ENCODE assay signal across 18 cellular contexts in genomic region chr12:43028826-43029225, GRCh38.
"Had no signal": no experiment of that assay in that cellular context is flagged by ENCODE, and none has a peak within 500 bp of the region (broad histone marks: within the 10 kb centered on the region; RNA-seq: fewer than 3 reads in every experiment).

No MANE protein-coding gene starts in this region.

- FAIRE-seq: keratinocyte, pancreas, TTC549 had no signal

- H3K27me3 Mint-ChIP-seq: activated CD8-positive, alpha-beta memory T cell treated with anti-CD3 and anti-CD28 coated beads, Interleukin-2, amount 10 ng/mL, durations not matched to agents 7 days and 5 days; stimulated activated naive CD8-positive, alpha-beta T cell treated with anti-CD3 and anti-CD28 coated beads, Interleukin-15, amount 100 ng/mL, for 72 hours had no signal

- H3K4me1 Mint-ChIP-seq: activated CD8-positive, alpha-beta memory T cell treated with anti-CD3 and anti-CD28 coated beads, Interleukin-2, amount 10 ng/mL, durations not matched to agents 7 days and 5 days; stimulated activated naive CD8-positive, alpha-beta T cell treated with anti-CD3 and anti-CD28 coated beads, Interleukin-15, amount 100 ng/mL, for 72 hours had no signal

- H3K36me3 ChIP-seq: cardiac muscle cell, colonic mucosa, gastrocnemius medialis, heart right ventricle, pancreas, thoracic aorta had no signal

- H3K4me1 ChIP-seq: colonic mucosa, gastrocnemius medialis, heart right ventricle, pancreas had no signal

- DNase-seq: activated CD4-positive, alpha-beta T cell treated with anti-CD3 and anti-CD28 coated beads, Interleukin-2, amount 50 U/mL, for 4 hours; activated CD8-positive, alpha-beta memory T cell treated with anti-CD3 and anti-CD28 coated beads, Interleukin-2, amount 10 ng/mL, durations not matched to agents 7 days and 5 days; activated gamma-delta T cell treated with Interleukin-2 at 50 U/mL for 16 hours; activated T-cell treated with anti-CD3 and anti-CD28 coated beads, Interleukin-2, amount 50 U/mL, for 72 hours; aorta; colonic mucosa; effector CD4-positive, alpha-beta T cell; gastrocnemius medialis; heart right ventricle; pancreas; stimulated activated CD4-positive, alpha-beta T cell treated with anti-CD3 and anti-CD28 coated beads, Interleukin-4, amount 100 ng/mL, for 1 hour; stimulated activated naive CD8-positive, alpha-beta T cell treated with anti-CD3 and anti-CD28 coated beads, Interleukin-15, amount 100 ng/mL, for 72 hours had no signal

- H3K27me3 ChIP-seq: cardiac muscle cell, colonic mucosa, gastrocnemius medialis, heart right ventricle, pancreas had no signal

- H3K27ac Mint-ChIP-seq: activated CD8-positive, alpha-beta memory T cell treated with anti-CD3 and anti-CD28 coated beads, Interleukin-2, amount 10 ng/mL, durations not matched to agents 7 days and 5 days; activated T-cell treated with anti-CD3 and anti-CD28 coated beads, Interleukin-2, amount 50 U/mL, for 72 hours; stimulated activated naive CD8-positive, alpha-beta T cell treated with anti-CD3 and anti-CD28 coated beads, Interleukin-15, amount 100 ng/mL, for 72 hours; T-helper 1 cell treated with Interleukin-12 subunit alpha and Interleukin-12 subunit beta and Interleukin-4 antibody, amounts not matched to agents 30 μg/mL and 1 μg/mL, for 36 hours had no signal

- H3K27ac ChIP-seq: cardiac muscle cell, colonic mucosa, gastrocnemius medialis, heart right ventricle, pancreas, thoracic aorta had no signal

- H3K36me3 Mint-ChIP-seq: activated CD8-positive, alpha-beta memory T cell treated with anti-CD3 and anti-CD28 coated beads, Interleukin-2, amount 10 ng/mL, durations not matched to agents 7 days and 5 days had no signal

- H3K9me3 Mint-ChIP-seq: T-helper 1 cell treated with Interleukin-12 subunit alpha and Interleukin-12 subunit beta and Interleukin-4 antibody, amounts not matched to agents 30 μg/mL and 1 μg/mL, for 36 hours had no signal

- H3K4me3 ChIP-seq: cardiac muscle cell, colonic mucosa, gastrocnemius medialis, heart right ventricle, pancreas, thoracic aorta had no signal

- H3K4me3 Mint-ChIP-seq: activated CD8-positive, alpha-beta memory T cell treated with anti-CD3 and anti-CD28 coated beads, Interleukin-2, amount 10 ng/mL, durations not matched to agents 7 days and 5 days; activated T-cell treated with anti-CD3 and anti-CD28 coated beads, Interleukin-2, amount 50 U/mL, for 72 hours; stimulated activated naive CD8-positive, alpha-beta T cell treated with anti-CD3 and anti-CD28 coated beads, Interleukin-15, amount 100 ng/mL, for 72 hours; T-helper 1 cell treated with Interleukin-12 subunit alpha and Interleukin-12 subunit beta and Interleukin-4 antibody, amounts not matched to agents 30 μg/mL and 1 μg/mL, for 36 hours had no signal

- ATAC-seq: activated CD4-positive, CD25-positive, alpha-beta regulatory T cell treated with anti-CD3 and anti-CD28 coated beads, Interleukin-2, amount 50 U/mL, for 24 hours; activated CD8-positive, alpha-beta memory T cell treated with anti-CD3 and anti-CD28 coated beads, Interleukin-2, amount 10 ng/mL, durations not matched to agents 7 days and 5 days; activated T-cell treated with anti-CD3 and anti-CD28 coated beads, Interleukin-2, amount 50 U/mL, for 72 hours; gastrocnemius medialis; heart right ventricle; pancreas; stimulated activated naive CD8-positive, alpha-beta T cell treated with anti-CD3 and anti-CD28 coated beads, Interleukin-15, amount 100 ng/mL, for 72 hours had no signal

- H3K9me3 ChIP-seq: colonic mucosa, pancreas had no signal
